ENCODE assay signal across 12 cellular contexts in genomic region chr3:59609967-59610366, GRCh38.
DNase-seq lines count a peak whose midpoint lies in the region; ATAC-seq lines count a peak whose summit lies in the region.
"Had no signal": no experiment of that assay in that cellular context is flagged by ENCODE, and none has a peak within 500 bp of the region (broad histone marks: within the 10 kb centered on the region; RNA-seq: fewer than 3 reads in every experiment).

No MANE protein-coding gene starts in this region.

- H3K4me2 ChIP-seq in GM23248 (ENCODE audit: unreplicated experiment) (no peak overlapping the region), neuronal stem cell (ENCODE audit: insufficient read depth, low read length, poor library complexity, severe bottlenecking) (no peak overlapping the region)

- H3K14ac ChIP-seq in neuronal stem cell (ENCODE audit: low read length), result no peak overlapping the region

- H2BK120ac ChIP-seq in neuronal stem cell (ENCODE audit: low read depth, low read length), result no peak overlapping the region

- H3K18ac ChIP-seq in neuronal stem cell (ENCODE audit: low read length), result no peak overlapping the region

- H3K9ac ChIP-seq in GM23248, result no peak overlapping the region
- H3K9ac ChIP-seq in neuronal stem cell (ENCODE audit: low read depth, low read length, poor library complexity), result no peak overlapping the region

- no peaks in the 10 kb centered on the region for H3K79me2 ChIP-seq in GM23248 (ENCODE audit: insufficient read depth)

- no peaks in the 10 kb centered on the region for H3K4me1 Mint-ChIP-seq in stimulated activated memory B cell treated with anti-CD40 and anti-IgM and Interleukin-4, amounts not matched to agents 10 μg/mL and 1 μg/mL and 100 μg/mL, for 72 hours

- no peak overlapping the region for H2BK5ac ChIP-seq in neuronal stem cell (ENCODE audit: low read length)

- H4K8ac ChIP-seq in neuronal stem cell (ENCODE audit: low read depth, low read length), result no peak overlapping the region

- H3K9me2 ChIP-seq in GM23248 (ENCODE audit: insufficient read depth), result no peaks in the 10 kb centered on the region

- H2BK12ac ChIP-seq in neuronal stem cell (ENCODE audit: low read length), result no peak overlapping the region

- no peak overlapping the region for H2AK5ac ChIP-seq in neuronal stem cell (ENCODE audit: low read depth, low read length)

- DNase-seq in GM23248, result peak; percentile 59
- peak; percentile 94 for DNase-seq in NCI-H69 (lab: John Stamatoyannopoulos, UW)
- peak; percentile 24 for DNase-seq in fibroblast of peridontal ligament (ENCODE audit: extremely low read depth)
- DNase-seq in neuronal stem cell (ENCODE audit: low spot score), result no peak
- no peak for DNase-seq in foreskin melanocyte
- no peak for DNase-seq in dermis blood vessel endothelial cell
- DNase-seq: CD8-positive, alpha-beta memory T cell; naive thymus-derived CD4-positive, alpha-beta T cell; stimulated activated CD4-positive, alpha-beta T cell treated with anti-CD3 and anti-CD28 coated beads, Interleukin-15, amount 100 ng/mL, for 24 hours had no signal

- no peaks in the 10 kb centered on the region for H3K79me1 ChIP-seq in neuronal stem cell (ENCODE audit: low read depth, low read length)

- H2AFZ ChIP-seq in GM23248 (no peak overlapping the region), neuronal stem cell (ENCODE audit: low read length) (peak overlapping the region; percentile 30)

- no peaks in the 10 kb centered on the region for H3K9me3 ChIP-seq in GM23248 (ENCODE audit: low read depth)
- peaks cover 0 to 3% of the 10 kb centered on the region in 2 donors for H3K9me3 ChIP-seq in neuronal stem cell (replicated peaks in 1 of 2; ENCODE audit: control insufficient read depth in 2 of 2, insufficient read depth in 1 of 2, low read depth in 1 of 2, low read length in 2 of 2)

- no peak overlapping the region for H4K91ac ChIP-seq in neuronal stem cell (ENCODE audit: low read depth, low read length, poor library complexity)

- no peaks in the 10 kb centered on the region for H3K27me3 Mint-ChIP-seq in stimulated activated memory B cell treated with anti-CD40 and anti-IgM and Interleukin-4, amounts not matched to agents 10 μg/mL and 1 μg/mL and 100 μg/mL, for 72 hours
- H3K27me3 Mint-ChIP-seq: naive thymus-derived CD4-positive, alpha-beta T cell had no signal

- H3K36me3 Mint-ChIP-seq in stimulated activated memory B cell treated with anti-CD40 and anti-IgM and Interleukin-4, amounts not matched to agents 10 μg/mL and 1 μg/mL and 100 μg/mL, for 72 hours, result no peaks in the 10 kb centered on the region

- no peaks in the 10 kb centered on the region for H3F3A ChIP-seq in GM23248 (ENCODE audit: insufficient read depth)

- WGBS in GM23248 (ENCODE audit: low coverage in 1 of 2, low lambda C conversion rate in 2 of 2, missing lambda C conversion rate in 2 of 2), 2 experiments, result 16 to 23% methylated on average over 5 of the region's 5 CpGs
- no CpG with 5 or more reads among the region's 5 CpGs for WGBS in neuronal stem cell (ENCODE audit: extremely low coverage in 2 of 2, insufficient read length in 2 of 2, insufficient replicate concordance in 1 of 2), 2 donors

- H3K4me3 ChIP-seq in GM23248, result no peak overlapping the region
- H3K4me3 ChIP-seq in neuronal stem cell (ENCODE audit: low read length in 2 of 2), result no peak overlapping the region
- H3K4me3 ChIP-seq: ascending aorta had no signal

- no peak overlapping the region for H3K4ac ChIP-seq in neuronal stem cell (ENCODE audit: low read length)

- ATAC-seq in HG03039 (IDR thresholded peaks at IDR 0.05; ENCODE audit: unreplicated experiment), result no peak
- ATAC-seq in stimulated activated memory B cell treated with anti-CD40 and anti-IgM and Interleukin-4, amounts not matched to agents 10 μg/mL and 1 μg/mL and 100 μg/mL, for 72 hours, result no peak
- ATAC-seq: naive thymus-derived CD4-positive, alpha-beta T cell had no signal

- no peak overlapping the region for H3K27ac Mint-ChIP-seq in stimulated activated memory B cell treated with anti-CD40 and anti-IgM and Interleukin-4, amounts not matched to agents 10 μg/mL and 1 μg/mL and 100 μg/mL, for 72 hours
- H3K27ac Mint-ChIP-seq: CD8-positive, alpha-beta memory T cell; naive thymus-derived CD4-positive, alpha-beta T cell had no signal

- H3K36me3 ChIP-seq in GM23248 (ENCODE audit: low read depth), result no peaks in the 10 kb centered on the region
- no peaks in the 10 kb centered on the region for H3K36me3 ChIP-seq in neuronal stem cell (replicated peaks in 1 of 2; ENCODE audit: control insufficient read depth in 2 of 2, insufficient read depth in 2 of 2, low read length in 2 of 2)
- H3K36me3 ChIP-seq: ascending aorta had no signal

- H3K27me3 ChIP-seq in GM23248 (replicated peaks; ENCODE audit: insufficient read depth), result no peaks in the 10 kb centered on the region
- H3K27me3 ChIP-seq in neuronal stem cell (ENCODE audit: control insufficient read depth in 3 of 3, insufficient read depth in 3 of 3, low read depth in 1 of 3, low read length in 3 of 3), result no peaks in the 10 kb centered on the region
- H3K27me3 ChIP-seq: ascending aorta had no signal

- H2BK15ac ChIP-seq in neuronal stem cell (ENCODE audit: low read length), result no peak overlapping the region

- H3K9me3 Mint-ChIP-seq in stimulated activated memory B cell treated with anti-CD40 and anti-IgM and Interleukin-4, amounts not matched to agents 10 μg/mL and 1 μg/mL and 100 μg/mL, for 72 hours, result no peaks in the 10 kb centered on the region

- H3K4me3 Mint-ChIP-seq in stimulated activated memory B cell treated with anti-CD40 and anti-IgM and Interleukin-4, amounts not matched to agents 10 μg/mL and 1 μg/mL and 100 μg/mL, for 72 hours, result no peak overlapping the region
- H3K4me3 Mint-ChIP-seq: CD8-positive, alpha-beta memory T cell; naive thymus-derived CD4-positive, alpha-beta T cell had no signal

- H3K4me1 ChIP-seq in GM23248 (ENCODE audit: insufficient read depth) (peaks cover 7% of the 10 kb centered on the region; the same call in 1 of the 2 replicates), neuronal stem cell (ENCODE audit: control insufficient read depth in 2 of 2, insufficient read depth in 1 of 2, low read depth in 1 of 2, low read length in 2 of 2) (peaks cover 6 to 8% of the 10 kb centered on the region in 2 donors)
- H3K4me1 ChIP-seq: ascending aorta had no signal

- H4K20me1 ChIP-seq in GM23248 (ENCODE audit: insufficient read depth), result no peaks in the 10 kb centered on the region

- in situ Hi-C loops in GM23248 (cut with MboI), result no loop called here

- H3K27ac ChIP-seq in GM23248, result no peak overlapping the region
- peak overlapping the region; percentile 8 for H3K27ac ChIP-seq in neuronal stem cell (replicated peaks; ENCODE audit: low read length)
- H3K27ac ChIP-seq: ascending aorta had no signal

- H3K23ac ChIP-seq in neuronal stem cell (ENCODE audit: low read depth, low read length, poor library complexity), result no peak overlapping the region

Comparison
In these comparisons a context has a peak if more than half of its experiments do, and no peak if none do; other contexts are left out.
1. DNase-seq: peak in GM23248 (single experiment), NCI-H69 (single experiment) and fibroblast of peridontal ligament (single experiment); none in neuronal stem cell (single experiment), foreskin melanocyte (single experiment) and dermis blood vessel endothelial cell (single experiment).